9 cellular contexts compared by ENCODE assay signal in the genomic region with DNA sequence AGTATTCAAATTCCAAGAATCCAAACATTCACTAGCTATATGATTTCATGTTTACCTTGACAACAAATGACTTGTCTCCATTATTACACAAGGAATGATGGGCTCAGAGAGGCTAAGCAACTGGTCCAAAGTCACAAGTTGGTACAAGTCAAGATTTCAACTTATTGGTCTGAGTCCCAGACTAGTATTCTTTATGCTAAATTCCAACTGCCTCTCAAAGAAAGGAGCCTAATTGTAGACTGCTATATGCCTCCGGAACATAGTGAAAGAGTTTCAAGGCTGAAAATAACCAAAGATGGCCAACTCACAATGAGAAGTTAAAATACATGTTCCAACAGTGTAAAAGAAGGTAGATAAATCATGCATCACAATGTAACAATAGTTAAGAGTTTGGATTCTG. TPM values are rescaled to one million over a fixed set of nuclear protein-coding genes. Genes with fewer than 3 reads are reported as not detected.
DNase-seq lines count a peak whose midpoint lies in the region; ATAC-seq and TF ChIP-seq lines count a peak whose summit lies in the region.
"Had no signal": no experiment of that assay in that cellular context is flagged by ENCODE, and none has a peak within 500 bp of the region (broad histone marks: within the 10 kb centered on the region; RNA-seq: fewer than 3 reads in every experiment).

No MANE protein-coding gene starts in this region.

- H3K4me3 ChIP-seq in GM12864 (ENCODE audit: low read depth, low read length) = peak overlapping the region; percentile 99
- H3K4me3 ChIP-seq in RWPE2 (ENCODE audit: severe bottlenecking) = no peak overlapping the region
- peak overlapping the region; percentile 11 to 98 (median 86) for H3K4me3 ChIP-seq in esophagus squamous epithelium
- peak overlapping the region; percentile 0 for H3K4me3 ChIP-seq in retinal pigment epithelial cell (ENCODE audit: low read length)

- H3K4me1 ChIP-seq in RWPE2 (ENCODE audit: insufficient read depth, poor library complexity, severe bottlenecking) (peaks cover 83% of the 10 kb centered on the region), esophagus squamous epithelium (peaks cover 13 to 99% (median 36%) of the 10 kb centered on the region in 3 donors)

- no peaks in the 10 kb centered on the region for H3K9me3 ChIP-seq in RWPE2 (ENCODE audit: severe bottlenecking)
- H3K9me3 ChIP-seq in esophagus squamous epithelium = no peaks in the 10 kb centered on the region

- 9 to 13% methylated on average over 1 of the region's 1 CpG for WGBS in esophagus squamous epithelium, 2 donors

- intact Hi-C loops in esophagus squamous epithelium (cut with DNase I) = no loop called here

- no peak for DNase-seq in GM12864 (ENCODE audit: low read depth)
- no peak for DNase-seq in RWPE2 (ENCODE audit: low spot score)
- DNase-seq in esophagus squamous epithelium (lab: John Stamatoyannopoulos, UW) = no peak
- no peak for DNase-seq in retinal pigment epithelial cell (ENCODE audit: low read depth)
- no peak for DNase-seq in SIG-M5 (lab: John Stamatoyannopoulos, UW)
- DNase-seq in GM03348 (ENCODE audit: low spot score) = no peak
- no peak for DNase-seq in NCI-H69 (lab: John Stamatoyannopoulos, UW)
- DNase-seq: stimulated activated CD4-positive, alpha-beta T cell treated with anti-CD3 and anti-CD28 coated beads, Interleukin-4, amount 100 ng/mL, for 1 hour had no signal

- TF ChIP-seq POLR2A in esophagus squamous epithelium (IDR thresholded peaks at IDR 0.05) = no peak

- H3K27ac ChIP-seq in RWPE2 (ENCODE audit: poor library complexity, severe bottlenecking) (peak overlapping the region; percentile 95), esophagus squamous epithelium (peak overlapping the region; percentile 49 to 99 (median 60))

- ATAC-seq in RWPE2 (ENCODE audit: low read depth) (peak; percentile 28; the same call in 2 of the 3 replicates), HG03571 (IDR thresholded peaks at IDR 0.05; ENCODE audit: unreplicated experiment) (no peak)

- no peaks in the 10 kb centered on the region for H3K27me3 ChIP-seq in RWPE2 (ENCODE audit: insufficient read depth, poor library complexity, severe bottlenecking)
- H3K27me3 ChIP-seq in esophagus squamous epithelium = no peaks in the 10 kb centered on the region

- H3K36me3 ChIP-seq in RWPE2 (ENCODE audit: low read depth) = peaks cover 37% of the 10 kb centered on the region
- peaks cover 0 to 22% (median 0%) of the 10 kb centered on the region in 3 donors for H3K36me3 ChIP-seq in esophagus squamous epithelium

- TF ChIP-seq CTCF in GM12864 (IDR thresholded peaks at IDR 0.05; ENCODE audit: low read depth, low read length, missing control alignments) = no peak
- no peak for TF ChIP-seq CTCF in RWPE2 (IDR thresholded peaks at IDR 0.05; ENCODE audit: poor library complexity, severe bottlenecking)
- TF ChIP-seq CTCF in esophagus squamous epithelium (IDR thresholded peaks at IDR 0.05) = no peak
- no peak for TF ChIP-seq CTCF in retinal pigment epithelial cell (conservative IDR thresholded peaks at IDR 0.05; ENCODE audit: low read depth, low read length)

RNA-seq across cellular contexts. Expression of a gene that starts 7.5 kb away (rescaled TPM):
- 10 to 100 TPM; 18.3 to 42.7 (median 35.3) TPM for total RNA-seq in esophagus squamous epithelium
